Comparison of ENCODE assay signal across 10 cellular contexts in genomic region chr1:42939216-42939615, GRCh38. TPM values are rescaled to one million over a fixed set of nuclear protein-coding genes. Genes with fewer than 3 reads are reported as not detected.
DNase-seq lines count a peak whose midpoint lies in the region; ATAC-seq, FAIRE-seq and TF ChIP-seq lines count a peak whose summit lies in the region.
"Had no signal": no experiment of that assay in that cellular context is flagged by ENCODE, and none has a peak within 500 bp of the region (broad histone marks: within the 10 kb centered on the region; RNA-seq: fewer than 3 reads in every experiment).

No MANE protein-coding gene starts in this region.

- H3K4me3 Mint-ChIP-seq in Caco-2 (ENCODE audit: unreplicated experiment) (peak overlapping the region; percentile 54), endothelial cell (ENCODE audit: unreplicated experiment) (peak overlapping the region; percentile 42)

- CTCF ChIA-PET in Caco-2 (lab: Charles Lee): no interaction called here
- CTCF ChIA-PET in PC-3 (lab: Charles Lee): no interaction called here

- no peak for FAIRE-seq in urothelium cell line (lab: Jason Lieb, UNC)
- FAIRE-seq: GM19239 had no signal

- peak overlapping the region; percentile 99 for H3K27ac ChIP-seq in PC-3 (ENCODE audit: low read length)

- ATAC-seq in PC-3: no peak

- peak overlapping the region; percentile 55; the same call in 1 of the 2 replicates for H3K4me2 ChIP-seq in PC-3 (ENCODE audit: low read length)

- H4K20me1 ChIP-seq in PC-3 (ENCODE audit: low read length): no peaks in the 10 kb centered on the region

- H3K27ac Mint-ChIP-seq in Caco-2 (ENCODE audit: unreplicated experiment) (peak overlapping the region; percentile 93), endothelial cell (ENCODE audit: unreplicated experiment) (no peak overlapping the region)

- H3K4me1 Mint-ChIP-seq in Caco-2 (ENCODE audit: low read depth, unreplicated experiment): peaks cover 72% of the 10 kb centered on the region
- peaks cover 64% of the 10 kb centered on the region for H3K4me1 Mint-ChIP-seq in endothelial cell (ENCODE audit: unreplicated experiment)

- no peak for TF ChIP-seq CTCF in Caco-2 (IDR thresholded peaks at IDR 0.05; ENCODE audit: insufficient read depth in 1 of 2, low read depth in 1 of 2, low read length in 1 of 2, severe bottlenecking in 1 of 2, unreplicated experiment in 1 of 2)
- TF ChIP-seq CTCF in PC-3 (conservative IDR thresholded peaks at IDR 0.05; ENCODE audit: low read depth, low read length): no peak
- no peak for TF ChIP-seq CTCF in endothelial cell (IDR thresholded peaks at IDR 0.05; ENCODE audit: unreplicated experiment)

- H3K9me2 ChIP-seq in PC-3 (replicated peaks; ENCODE audit: low read length): no peaks in the 10 kb centered on the region

- H3K36me3 ChIP-seq in Caco-2 (ENCODE audit: control insufficient read depth, insufficient read depth, low read length): peaks cover 18% of the 10 kb centered on the region
- peaks cover 59% of the 10 kb centered on the region for H3K36me3 ChIP-seq in PC-3 (ENCODE audit: low read depth, low read length)

- no peaks in the 10 kb centered on the region for H3K9me3 Mint-ChIP-seq in Caco-2 (ENCODE audit: unreplicated experiment)
- H3K9me3 Mint-ChIP-seq in endothelial cell (ENCODE audit: unreplicated experiment): no peaks in the 10 kb centered on the region

- H3K79me2 ChIP-seq in PC-3 (ENCODE audit: low read length): peaks cover 55% of the 10 kb centered on the region

- no peaks in the 10 kb centered on the region for H3K9me3 ChIP-seq in Caco-2
- no peaks in the 10 kb centered on the region for H3K9me3 ChIP-seq in PC-3 (ENCODE audit: low read length)

- no peaks in the 10 kb centered on the region for H3K27me3 ChIP-seq in Caco-2 (replicated peaks; ENCODE audit: control insufficient read depth, insufficient read depth, low read length)
- no peaks in the 10 kb centered on the region for H3K27me3 ChIP-seq in PC-3 (ENCODE audit: low read length)

- peak; percentile 76 to 82 for DNase-seq in Caco-2
- no peak for DNase-seq in PC-3
- no peak for DNase-seq in endothelial cell (ENCODE audit: low spot score)
- peak; percentile 66 for DNase-seq in renal cortical epithelial cell (ENCODE audit: low read depth)
- no peak for DNase-seq in urothelium cell line (ENCODE audit: low spot score)
- no peak for DNase-seq in OCI-M1 (lab: John Stamatoyannopoulos, UW)
- no peak for DNase-seq in activated CD8-positive, alpha-beta memory T cell treated with anti-CD3 and anti-CD28 coated beads, Interleukin-2, amount 50 U/mL, for 48 hours
- DNase-seq in NCI-H2081 (lab: John Stamatoyannopoulos, UW): no peak
- DNase-seq: NCI-H1048 had no signal

- H3K36me3 Mint-ChIP-seq in Caco-2 (ENCODE audit: insufficient read depth, unreplicated experiment): peaks cover 100% of the 10 kb centered on the region
- H3K36me3 Mint-ChIP-seq in endothelial cell (ENCODE audit: low read depth, unreplicated experiment): peaks cover 76% of the 10 kb centered on the region

- POLR2A ChIA-PET in Caco-2 (lab: Charles Lee): no interaction called here
- POLR2A ChIA-PET in PC-3 (lab: Charles Lee; ENCODE audit: unreplicated experiment): no interaction called here

- H2AFZ ChIP-seq in PC-3 (ENCODE audit: low read length): no peak overlapping the region

- BruUV-seq in Caco-2 (replicated peaks; lab: Mats Ljungman, UMichigan) (no TSS peak), PC-3 (replicated peaks; lab: Mats Ljungman, UMichigan) (no TSS peak)

- H3K27me3 Mint-ChIP-seq in Caco-2 (ENCODE audit: insufficient read depth, unreplicated experiment) (peaks cover 3% of the 10 kb centered on the region), endothelial cell (ENCODE audit: unreplicated experiment) (peaks cover 23% of the 10 kb centered on the region)

- peak overlapping the region; percentile 65; the same call in 1 of the 2 replicates for H3K9ac ChIP-seq in PC-3 (ENCODE audit: low read length)

- H3K4me1 ChIP-seq in Caco-2 (peaks cover 100% of the 10 kb centered on the region), PC-3 (ENCODE audit: insufficient read depth, low read length) (peaks cover 96% of the 10 kb centered on the region)

- peaks cover 19% of the 10 kb centered on the region for H3F3A ChIP-seq in PC-3 (ENCODE audit: low read length, unreplicated experiment)

- H3K4me3 ChIP-seq in Caco-2 (ENCODE audit: low read depth, low read length) (no peak overlapping the region), PC-3 (ENCODE audit: low read length) (no peak overlapping the region)

- intact Hi-C loops in Caco-2 (cut with micrococcal nuclease; ENCODE audit: unreplicated experiment) (no loop called here), PC-3 (cut with micrococcal nuclease) (loop anchor here (2.0 kb wide), 1 partner anchor 14 kb away; no protein-coding TSS in a partner anchor)

RNA-seq across cellular contexts. Expression of gene SLC2A1, which starts 19.5 kb away (rescaled TPM):
- total RNA-seq in Caco-2 (2022): 422 and 437 TPM in 2 replicates
- 245 and 264 TPM in 2 replicates for total RNA-seq in PC-3 (2014; rRNA removed)
- 511 TPM for total RNA-seq in endothelial cell (ENCODE audit: unreplicated experiment)
- total RNA-seq in renal cortical epithelial cell: 413 and 578 TPM in 2 replicates

Comparison
In these comparisons a context has a peak if more than half of its experiments do, and no peak if none do; other contexts are left out.
1. DNase-seq: peak in Caco-2 (2 of 2) and renal cortical epithelial cell (single experiment); none in PC-3 (single experiment), endothelial cell (single experiment), urothelium cell line (single experiment), OCI-M1 (single experiment), activated CD8-positive, alpha-beta memory T cell treated with anti-CD3 and anti-CD28 coated beads, Interleukin-2, amount 50 U/mL, for 48 hours (single experiment) and NCI-H2081 (0 of 2).